In the genomic region with DNA sequence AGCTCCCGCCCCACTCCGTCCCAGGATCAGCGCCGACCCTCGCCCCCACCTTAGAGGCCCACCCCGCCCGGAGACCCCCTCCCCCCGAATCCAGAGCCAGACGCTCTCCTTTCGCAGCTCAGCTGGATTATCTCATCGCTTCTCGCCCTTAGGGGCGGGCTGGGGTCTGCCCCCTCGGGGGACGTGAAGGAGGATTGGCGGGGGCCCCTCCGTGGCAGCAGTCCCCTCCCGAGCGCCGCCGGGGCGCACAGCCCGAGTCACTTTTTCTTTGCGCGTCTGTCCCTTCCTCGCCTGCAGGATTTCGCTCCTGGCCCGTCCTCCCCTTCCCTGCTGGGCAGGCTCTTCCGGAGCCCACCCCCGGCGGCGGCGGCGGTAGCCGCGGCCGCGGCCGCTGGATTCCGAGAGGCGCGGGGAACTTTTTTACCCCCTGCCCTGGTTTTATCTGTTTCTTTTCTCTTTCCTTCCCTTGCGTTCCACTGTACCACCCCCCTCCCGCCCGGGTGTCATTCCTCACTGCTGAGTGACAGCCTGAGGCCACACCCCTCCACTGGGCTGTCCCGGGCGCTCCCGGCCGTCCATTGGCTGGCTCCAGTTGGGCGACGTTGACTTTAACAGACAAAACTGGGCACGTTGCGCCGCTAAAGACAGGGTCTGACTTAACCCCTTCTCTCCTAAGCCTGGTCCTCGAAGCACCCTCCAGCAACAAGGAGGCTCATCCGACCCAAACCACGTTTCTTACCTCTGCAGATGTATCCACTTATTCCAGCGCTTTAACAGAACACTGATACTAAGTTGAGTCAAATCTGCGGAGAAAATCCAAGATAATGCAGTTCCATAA, we compare ENCODE assay signal across 8 cellular contexts. TPM values are rescaled to one million over a fixed set of nuclear protein-coding genes. Genes with fewer than 3 reads are reported as not detected.
DNase-seq lines count a peak whose midpoint lies in the region; ATAC-seq and TF ChIP-seq lines count a peak whose summit lies in the region.

No MANE protein-coding gene starts in this region.

- intact Hi-C loops in esophagus squamous epithelium (cut with DNase I), result loop anchor here (5.0 kb wide), 1 partner anchor 692 kb away; no protein-coding TSS in a partner anchor

- DNase-seq in ACHN, result peak; percentile 79
- peak; percentile 92 to 94 for DNase-seq in NCI-H2081 (lab: John Stamatoyannopoulos, UW)
- DNase-seq in esophagus squamous epithelium (lab: John Stamatoyannopoulos, UW), result no peak

- no peak for TF ChIP-seq CTCF in WI38 (IDR thresholded peaks at IDR 0.05; ENCODE audit: low read depth, low read length)
- no peak for TF ChIP-seq CTCF in esophagus squamous epithelium (IDR thresholded peaks at IDR 0.05)

- H3K4me3 ChIP-seq in WI38 (ENCODE audit: low read depth, low read length) (peak overlapping the region; percentile 78), esophagus squamous epithelium (peak overlapping the region; percentile 41 to 76 (median 61)), mucosa of stomach (ENCODE audit: low read length) (peak overlapping the region; percentile 28), thymus (ENCODE audit: low read length) (peak overlapping the region; percentile 40)

- H3K4me1 ChIP-seq in esophagus squamous epithelium (peaks cover 40 to 82% (median 48%) of the 10 kb centered on the region in 3 donors), mucosa of stomach (ENCODE audit: control insufficient read depth, insufficient read depth, low read length) (peaks cover 23% of the 10 kb centered on the region), thymus (ENCODE audit: control insufficient read depth, insufficient read depth, low read length) (peaks cover 24% of the 10 kb centered on the region)

- 2 to 3% methylated on average over 42 to 44 of the region's 59 CpGs for WGBS in esophagus squamous epithelium, 2 donors
- WGBS in thymus, result 2% methylated on average over 59 of the region's 59 CpGs

- ATAC-seq in GM18502 (IDR thresholded peaks at IDR 0.05; ENCODE audit: poor library complexity, unreplicated experiment), result peak; percentile 70
- peak; percentile 44 for ATAC-seq in HG02938 (IDR thresholded peaks at IDR 0.05; ENCODE audit: unreplicated experiment)

- H3K9me3 ChIP-seq in esophagus squamous epithelium (peaks cover 0 to 5% (median 0%) of the 10 kb centered on the region in 3 donors), mucosa of stomach (ENCODE audit: control insufficient read depth, low read length) (no peaks in the 10 kb centered on the region), thymus (ENCODE audit: control insufficient read depth) (peaks cover 4% of the 10 kb centered on the region)

- H3K27me3 ChIP-seq in esophagus squamous epithelium, result peaks cover 42 to 100% (median 82%) of the 10 kb centered on the region in 4 donors
- H3K27me3 ChIP-seq in mucosa of stomach (ENCODE audit: control insufficient read depth, insufficient read depth, low read length), result peaks cover 91% of the 10 kb centered on the region
- H3K27me3 ChIP-seq in thymus (ENCODE audit: control insufficient read depth, insufficient read depth), result peaks cover 82% of the 10 kb centered on the region

- in situ Hi-C loops in ACHN (cut with HindIII; ENCODE audit: low pct_ligation_motif_present, low pct_unique_long_range_greater_than_20kb, low sequenced_read_pairs), result no loop called here

- no peak for TF ChIP-seq POLR2A in esophagus squamous epithelium (IDR thresholded peaks at IDR 0.05)

- H3K27ac ChIP-seq in esophagus squamous epithelium (no peak overlapping the region), thymus (ENCODE audit: low read depth) (no peak overlapping the region)

- no peaks in the 10 kb centered on the region for H3K36me3 ChIP-seq in esophagus squamous epithelium
- H3K36me3 ChIP-seq in mucosa of stomach (ENCODE audit: control insufficient read depth, insufficient read depth, low read length), result no peaks in the 10 kb centered on the region
- H3K36me3 ChIP-seq in thymus (ENCODE audit: control insufficient read depth, insufficient read depth), result no peaks in the 10 kb centered on the region

- peak overlapping the region; percentile 43 for H3K9ac ChIP-seq in mucosa of stomach (ENCODE audit: low read length)

RNA-seq across cellular contexts. Expression of gene NKX3-2, which starts 0.5 kb away (rescaled TPM):
- total RNA-seq in esophagus squamous epithelium, result under 1 TPM in 2 of 4 donors, not detected in 2; 0.19 to 0.62 TPM
- 0.05 TPM for polyA plus RNA-seq in thymus

Comparison
In these comparisons a context has a peak if more than half of its experiments do, and no peak if none do; other contexts are left out.
1. H3K4me3 ChIP-seq: peak in every context shown above with its lines; median percentile 78 in WI38; 61 in esophagus squamous epithelium; 40 in thymus; 28 in mucosa of stomach.